Comparison of ENCODE assay signal across 13 cellular contexts in the genomic region with DNA sequence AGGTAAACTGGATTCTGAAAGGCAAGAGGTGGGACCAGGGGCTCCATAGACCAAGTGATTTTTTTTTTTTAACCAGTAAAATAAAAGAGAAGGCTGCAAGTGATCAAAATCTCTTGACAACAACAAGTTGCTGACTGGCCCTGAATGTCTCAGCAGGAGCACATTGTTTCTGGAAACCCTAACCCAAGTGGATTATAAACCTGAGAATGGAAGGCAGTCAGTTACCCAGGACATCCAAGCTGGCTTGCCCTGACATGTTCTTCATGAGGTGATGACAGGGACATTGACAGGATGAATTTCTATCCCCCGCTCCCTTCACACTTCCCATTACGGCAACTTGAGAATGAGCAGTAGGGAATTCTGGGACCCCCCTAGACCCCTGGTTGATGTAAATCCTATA. TPM values are rescaled to one million over a fixed set of nuclear protein-coding genes. Genes with fewer than 3 reads are reported as not detected.
DNase-seq lines count a peak whose midpoint lies in the region; ATAC-seq lines count a peak whose summit lies in the region.
"Had no signal": no experiment of that assay in that cellular context is flagged by ENCODE, and none has a peak within 500 bp of the region (broad histone marks: within the 10 kb centered on the region; RNA-seq: fewer than 3 reads in every experiment).

No MANE protein-coding gene starts in this region.

- H3K4me1 ChIP-seq in HUES48 (ENCODE audit: control insufficient read depth, insufficient read depth, low read length) (peaks cover 49% of the 10 kb centered on the region), mesodermal cell (ENCODE audit: control insufficient read depth, insufficient read depth, low read length, poor library complexity, severe bottlenecking) (peaks cover 25% of the 10 kb centered on the region)
- H3K4me1 ChIP-seq: esophagus squamous epithelium had no signal

- H3K9ac ChIP-seq in HUES48 (ENCODE audit: low read depth, low read length): no peak overlapping the region

- DNase-seq in DMS153 (lab: John Stamatoyannopoulos, UW) (peak; percentile 11), T-helper 17 cell (no peak), posterior cingulate gyrus (no peak)
- no peak for DNase-seq in activated CD4-positive, alpha-beta memory T cell treated with anti-CD3 and anti-CD28 coated beads, Interleukin-2, amount 10 ng/mL, durations not matched to agents 7 days and 5 days
- no peak for DNase-seq in activated naive CD4-positive, alpha-beta T cell treated with anti-CD3 and anti-CD28 coated beads for 36 hours
- DNase-seq: activated CD4-positive, alpha-beta memory T cell treated with anti-CD3 and anti-CD28 coated beads for 36 hours; esophagus squamous epithelium; kidney; NCI-H1092; stimulated activated CD4-positive, alpha-beta T cell treated with anti-CD3 and anti-CD28 coated beads, Interleukin-2, amount 100 ng/mL, for 48 hours had no signal

- H3K9me3 Mint-ChIP-seq in activated CD4-positive, alpha-beta memory T cell treated with anti-CD3 and anti-CD28 coated beads, Interleukin-2, amount 10 ng/mL, durations not matched to agents 7 days and 5 days: peaks cover 16% of the 10 kb centered on the region
- peaks cover 2% of the 10 kb centered on the region for H3K9me3 Mint-ChIP-seq in activated naive CD4-positive, alpha-beta T cell treated with anti-CD3 and anti-CD28 coated beads for 36 hours

- ATAC-seq in T-helper 17 cell (no peak), HG02938 (IDR thresholded peaks at IDR 0.05; ENCODE audit: unreplicated experiment) (no peak)

- intact Hi-C loops in activated naive CD4-positive, alpha-beta T cell treated with anti-CD3 and anti-CD28 coated beads for 36 hours (cut with micrococcal nuclease): no loop called here
- intact Hi-C loops in posterior cingulate gyrus (cut with DNase I): no loop called here

- POLR2A ChIA-PET in activated CD4-positive, alpha-beta memory T cell treated with anti-CD3 and anti-CD28 coated beads, Interleukin-2, amount 10 ng/mL, durations not matched to agents 7 days and 5 days (lab: Charles Lee): no interaction called here

- H3K4me3 Mint-ChIP-seq in T-helper 17 cell: peak overlapping the region; percentile 19
- H3K4me3 Mint-ChIP-seq in activated CD4-positive, alpha-beta memory T cell treated with anti-CD3 and anti-CD28 coated beads, Interleukin-2, amount 10 ng/mL, durations not matched to agents 7 days and 5 days: no peak overlapping the region
- no peak overlapping the region for H3K4me3 Mint-ChIP-seq in activated naive CD4-positive, alpha-beta T cell treated with anti-CD3 and anti-CD28 coated beads for 36 hours
- H3K4me3 Mint-ChIP-seq: activated CD4-positive, alpha-beta memory T cell treated with anti-CD3 and anti-CD28 coated beads for 36 hours had no signal

- H3K27ac ChIP-seq in HUES48 (ENCODE audit: low read depth, low read length) (peak overlapping the region; percentile 72), mesodermal cell (ENCODE audit: low read depth, low read length, severe bottlenecking) (peak overlapping the region; percentile 30)
- H3K27ac ChIP-seq: esophagus squamous epithelium had no signal

- H3K4me3 ChIP-seq in HUES48 (ENCODE audit: low read depth, low read length) (no peak overlapping the region), mesodermal cell (ENCODE audit: extremely low read depth, insufficient read depth, low read length, poor library complexity, severe bottlenecking) (no peak overlapping the region)
- H3K4me3 ChIP-seq: esophagus squamous epithelium had no signal

- H3K27me3 Mint-ChIP-seq in T-helper 17 cell: no peaks in the 10 kb centered on the region
- no peaks in the 10 kb centered on the region for H3K27me3 Mint-ChIP-seq in activated CD4-positive, alpha-beta memory T cell treated with anti-CD3 and anti-CD28 coated beads, Interleukin-2, amount 10 ng/mL, durations not matched to agents 7 days and 5 days
- no peaks in the 10 kb centered on the region for H3K27me3 Mint-ChIP-seq in activated naive CD4-positive, alpha-beta T cell treated with anti-CD3 and anti-CD28 coated beads for 36 hours (ENCODE audit: low read depth)
- H3K27me3 Mint-ChIP-seq: activated CD4-positive, alpha-beta memory T cell treated with anti-CD3 and anti-CD28 coated beads for 36 hours had no signal

- H3K36me3 ChIP-seq in HUES48 (ENCODE audit: control insufficient read depth, insufficient read depth, low read length) (no peaks in the 10 kb centered on the region), mesodermal cell (ENCODE audit: control insufficient read depth, insufficient read depth, low read length) (no peaks in the 10 kb centered on the region)
- H3K36me3 ChIP-seq: esophagus squamous epithelium had no signal

- H3K9me3 ChIP-seq in HUES48 (ENCODE audit: control insufficient read depth, insufficient read depth, low read length): 0 out of 2 replicates have a peak, but pooled peaks cover 3% of the 10 kb centered on the region
- H3K9me3 ChIP-seq in T-helper 17 cell (ENCODE audit: control insufficient read depth, low read length, poor library complexity, severe bottlenecking): peaks cover 5% of the 10 kb centered on the region
- peaks cover 11% of the 10 kb centered on the region for H3K9me3 ChIP-seq in mesodermal cell (ENCODE audit: control insufficient read depth, low read length)

- CTCF ChIA-PET in activated CD4-positive, alpha-beta memory T cell treated with anti-CD3 and anti-CD28 coated beads, Interleukin-2, amount 10 ng/mL, durations not matched to agents 7 days and 5 days (lab: Charles Lee): no interaction called here
- CTCF ChIA-PET in activated naive CD4-positive, alpha-beta T cell treated with anti-CD3 and anti-CD28 coated beads for 36 hours (lab: Charles Lee): no interaction called here

- no peak overlapping the region for H3K27ac Mint-ChIP-seq in T-helper 17 cell
- H3K27ac Mint-ChIP-seq in activated CD4-positive, alpha-beta memory T cell treated with anti-CD3 and anti-CD28 coated beads, Interleukin-2, amount 10 ng/mL, durations not matched to agents 7 days and 5 days: no peak overlapping the region
- H3K27ac Mint-ChIP-seq in activated naive CD4-positive, alpha-beta T cell treated with anti-CD3 and anti-CD28 coated beads for 36 hours: no peak overlapping the region
- H3K27ac Mint-ChIP-seq: activated CD4-positive, alpha-beta memory T cell treated with anti-CD3 and anti-CD28 coated beads for 36 hours had no signal

- peaks cover 2% of the 10 kb centered on the region for H3K36me3 Mint-ChIP-seq in T-helper 17 cell (ENCODE audit: low read depth)
- peaks cover 35% of the 10 kb centered on the region for H3K36me3 Mint-ChIP-seq in activated CD4-positive, alpha-beta memory T cell treated with anti-CD3 and anti-CD28 coated beads, Interleukin-2, amount 10 ng/mL, durations not matched to agents 7 days and 5 days (ENCODE audit: low read depth)
- H3K36me3 Mint-ChIP-seq in activated naive CD4-positive, alpha-beta T cell treated with anti-CD3 and anti-CD28 coated beads for 36 hours (ENCODE audit: low read depth): peaks cover 12% of the 10 kb centered on the region

- H3K27me3 ChIP-seq in HUES48 (ENCODE audit: control insufficient read depth, insufficient read depth, low read length): no peaks in the 10 kb centered on the region
- H3K27me3 ChIP-seq: esophagus squamous epithelium had no signal

- no CpG with 5 or more reads among the region's 2 CpGs for WGBS in mesodermal cell (ENCODE audit: insufficient coverage in 2 of 2), 2 experiments

- H3K4me1 Mint-ChIP-seq in T-helper 17 cell: peaks cover 39% of the 10 kb centered on the region
- H3K4me1 Mint-ChIP-seq in activated CD4-positive, alpha-beta memory T cell treated with anti-CD3 and anti-CD28 coated beads, Interleukin-2, amount 10 ng/mL, durations not matched to agents 7 days and 5 days: peaks cover 41% of the 10 kb centered on the region
- peaks cover 70% of the 10 kb centered on the region for H3K4me1 Mint-ChIP-seq in activated naive CD4-positive, alpha-beta T cell treated with anti-CD3 and anti-CD28 coated beads for 36 hours (ENCODE audit: low read depth)

RNA-seq across cellular contexts. Expression of gene RIPOR2, which starts 49.6 kb away (rescaled TPM):
- total RNA-seq in T-helper 17 cell: 100 to 1,000 TPM; 296 to 364 TPM
- polyA plus RNA-seq in mesodermal cell (2013, experiment 1 of 2): 6.1 TPM
- 6.3 TPM for polyA plus RNA-seq in mesodermal cell (2013, experiment 2 of 2)
- total RNA-seq in activated CD4-positive, alpha-beta memory T cell treated with anti-CD3 and anti-CD28 coated beads, Interleukin-2, amount 10 ng/mL, durations not matched to agents 7 days and 5 days: 100 to 1,000 TPM; 234 to 240 TPM
- total RNA-seq in activated naive CD4-positive, alpha-beta T cell treated with anti-CD3 and anti-CD28 coated beads for 36 hours: 100 to 1,000 TPM; 111 to 116 TPM
